26 cellular contexts compared by ENCODE assay signal in genomic region chr1:157803851-157804250, GRCh38. TPM values are rescaled to one million over a fixed set of nuclear protein-coding genes. Genes with fewer than 3 reads are reported as not detected.
DNase-seq lines count a peak whose midpoint lies in the region; ATAC-seq and TF ChIP-seq lines count a peak whose summit lies in the region.
"Had no signal": no experiment of that assay in that cellular context is flagged by ENCODE, and none has a peak within 500 bp of the region (broad histone marks: within the 10 kb centered on the region; RNA-seq: fewer than 3 reads in every experiment).

No MANE protein-coding gene starts in this region.

- H3K4me2 ChIP-seq in neural progenitor cell, result no peak overlapping the region
- H3K4me2 ChIP-seq: PC-9 had no signal

- intact Hi-C loops in CD14-positive monocyte (cut with micrococcal nuclease), result no loop called here
- intact Hi-C loops in activated naive CD4-positive, alpha-beta T cell treated with anti-CD3 and anti-CD28 coated beads for 36 hours (cut with micrococcal nuclease), result no loop called here
- intact Hi-C loops in activated CD4-positive, alpha-beta memory T cell treated with anti-CD3 and anti-CD28 coated beads for 36 hours (cut with micrococcal nuclease), result no loop called here

- H3K4me3 ChIP-seq in neural progenitor cell, result no peak overlapping the region
- H3K4me3 ChIP-seq: PC-9, prostate gland, sigmoid colon, tibial nerve had no signal

- ATAC-seq in memory B cell (ENCODE audit: low read depth), result no peak
- ATAC-seq: effector memory CD8-positive, alpha-beta T cell had no signal

- TF ChIP-seq CTCF in CD14-positive monocyte (IDR thresholded peaks at IDR 0.05) (no peak), neural progenitor cell (IDR thresholded peaks at IDR 0.05) (no peak)

- H3K79me2 ChIP-seq in neural progenitor cell (ENCODE audit: low read depth), result no peaks in the 10 kb centered on the region

- POLR2A ChIA-PET in activated CD4-positive, alpha-beta memory T cell treated with anti-CD3 and anti-CD28 coated beads for 36 hours (lab: Charles Lee), result no interaction called here

- DNase-seq in CD14-positive monocyte (ENCODE audit: low spot score), result peak; percentile 54
- DNase-seq in RPMI8226, result peak; percentile 96
- no peak for DNase-seq in memory B cell (ENCODE audit: low spot score in 2 of 2)
- DNase-seq in iPS-NIHi7 (ENCODE audit: extremely low spot score), result no peak
- DNase-seq in activated naive CD4-positive, alpha-beta T cell treated with anti-CD3 and anti-CD28 coated beads for 36 hours, result no peak
- no peak for DNase-seq in activated CD4-positive, alpha-beta memory T cell treated with anti-CD3 and anti-CD28 coated beads for 36 hours
- no peak for DNase-seq in neural progenitor cell (ENCODE audit: low spot score)
- DNase-seq: activated T-cell treated with anti-CD3 and anti-CD28 coated beads, Interleukin-2, amount 50 U/mL, for 48 hours; CD8-positive, alpha-beta memory T cell; central memory CD4-positive, alpha-beta T cell; effector memory CD8-positive, alpha-beta T cell; EL; H9; NCI-H1048; NCI-H748 treated with DMSO at 0.1 percent for 48 hours; PC-9; SIG-M5; sigmoid colon; stimulated activated CD4-positive, alpha-beta T cell treated with anti-CD3 and anti-CD28 coated beads, Interleukin-12 subunit alpha, Interleukin-12 subunit beta, amount 100 ng/mL, for 4 hours; stimulated activated CD4-positive, alpha-beta T cell treated with anti-CD3 and anti-CD28 coated beads, Interleukin-2, amount 100 ng/mL, for 48 hours had no signal

- peaks cover 4 to 14% (median 13%) of the 10 kb centered on the region in 3 donors for H3K27me3 Mint-ChIP-seq in CD14-positive monocyte (ENCODE audit: low read depth in 3 of 3)
- no peaks in the 10 kb centered on the region for H3K27me3 Mint-ChIP-seq in IgD-negative memory B cell
- no peaks in the 10 kb centered on the region for H3K27me3 Mint-ChIP-seq in memory B cell
- peaks cover 4% of the 10 kb centered on the region for H3K27me3 Mint-ChIP-seq in activated naive CD4-positive, alpha-beta T cell treated with anti-CD3 and anti-CD28 coated beads for 36 hours (ENCODE audit: low read depth)
- H3K27me3 Mint-ChIP-seq in activated CD4-positive, alpha-beta memory T cell treated with anti-CD3 and anti-CD28 coated beads for 36 hours, result peaks cover 10% of the 10 kb centered on the region
- H3K27me3 Mint-ChIP-seq in neural progenitor cell (ENCODE audit: insufficient read depth, low read depth), result peaks cover 2% of the 10 kb centered on the region

- CTCF ChIA-PET in activated naive CD4-positive, alpha-beta T cell treated with anti-CD3 and anti-CD28 coated beads for 36 hours (lab: Charles Lee), result no interaction called here
- CTCF ChIA-PET in activated CD4-positive, alpha-beta memory T cell treated with anti-CD3 and anti-CD28 coated beads for 36 hours (lab: Charles Lee), result interaction anchor here (0.5 kb wide), 1 partner anchor 220 kb away, joined by 3 read pairs; no protein-coding TSS in a partner anchor

- H3K4me1 ChIP-seq in neural progenitor cell, result no peaks in the 10 kb centered on the region
- H3K4me1 ChIP-seq: prostate gland, sigmoid colon, tibial nerve had no signal

- H3K4me3 Mint-ChIP-seq in CD14-positive monocyte, result no peak overlapping the region
- peak overlapping the region in 3 of 4 donors; percentile 56 to 91 (median 67) for H3K4me3 Mint-ChIP-seq in IgD-negative memory B cell
- peak overlapping the region; percentile 49 for H3K4me3 Mint-ChIP-seq in memory B cell
- no peak overlapping the region for H3K4me3 Mint-ChIP-seq in activated naive CD4-positive, alpha-beta T cell treated with anti-CD3 and anti-CD28 coated beads for 36 hours
- no peak overlapping the region for H3K4me3 Mint-ChIP-seq in activated CD4-positive, alpha-beta memory T cell treated with anti-CD3 and anti-CD28 coated beads for 36 hours
- no peak overlapping the region for H3K4me3 Mint-ChIP-seq in neural progenitor cell
- H3K4me3 Mint-ChIP-seq: CD8-positive, alpha-beta memory T cell; effector memory CD8-positive, alpha-beta T cell; H9 had no signal

- peak overlapping the region in 3 of 7 donors; percentile 11 to 73 (median 27) for H3K27ac Mint-ChIP-seq in CD14-positive monocyte
- peak overlapping the region in 2 of 3 donors; percentile 63 to 81 for H3K27ac Mint-ChIP-seq in IgD-negative memory B cell
- peak overlapping the region; percentile 75 for H3K27ac Mint-ChIP-seq in memory B cell
- no peak overlapping the region for H3K27ac Mint-ChIP-seq in activated naive CD4-positive, alpha-beta T cell treated with anti-CD3 and anti-CD28 coated beads for 36 hours
- H3K27ac Mint-ChIP-seq in activated CD4-positive, alpha-beta memory T cell treated with anti-CD3 and anti-CD28 coated beads for 36 hours, result no peak overlapping the region
- H3K27ac Mint-ChIP-seq in neural progenitor cell, result no peak overlapping the region
- H3K27ac Mint-ChIP-seq: effector memory CD8-positive, alpha-beta T cell; H9 had no signal

- H3K4me1 Mint-ChIP-seq in CD14-positive monocyte, result peaks cover 14% of the 10 kb centered on the region
- peaks cover 53 to 60% (median 59%) of the 10 kb centered on the region in 3 donors for H3K4me1 Mint-ChIP-seq in IgD-negative memory B cell
- H3K4me1 Mint-ChIP-seq in memory B cell, result peaks cover 54% of the 10 kb centered on the region
- no peaks in the 10 kb centered on the region for H3K4me1 Mint-ChIP-seq in activated naive CD4-positive, alpha-beta T cell treated with anti-CD3 and anti-CD28 coated beads for 36 hours (ENCODE audit: low read depth)
- no peaks in the 10 kb centered on the region for H3K4me1 Mint-ChIP-seq in activated CD4-positive, alpha-beta memory T cell treated with anti-CD3 and anti-CD28 coated beads for 36 hours (ENCODE audit: low read depth)
- H3K4me1 Mint-ChIP-seq in neural progenitor cell, result no peaks in the 10 kb centered on the region
- H3K4me1 Mint-ChIP-seq: CD8-positive, alpha-beta memory T cell; H9 had no signal

- no peak overlapping the region for H3K27ac ChIP-seq in neural progenitor cell
- H3K27ac ChIP-seq: PC-9, prostate gland, sigmoid colon, tibial nerve had no signal

- H3K36me3 Mint-ChIP-seq in CD14-positive monocyte (no peaks in the 10 kb centered on the region), IgD-negative memory B cell (peaks cover 10% of the 10 kb centered on the region), memory B cell (peaks cover 46% of the 10 kb centered on the region), neural progenitor cell (no peaks in the 10 kb centered on the region)
- H3K36me3 Mint-ChIP-seq in activated naive CD4-positive, alpha-beta T cell treated with anti-CD3 and anti-CD28 coated beads for 36 hours (ENCODE audit: low read depth), result no peaks in the 10 kb centered on the region
- no peaks in the 10 kb centered on the region for H3K36me3 Mint-ChIP-seq in activated CD4-positive, alpha-beta memory T cell treated with anti-CD3 and anti-CD28 coated beads for 36 hours
- H3K36me3 Mint-ChIP-seq: CD8-positive, alpha-beta memory T cell had no signal

- H3F3A ChIP-seq in neural progenitor cell (ENCODE audit: low read depth), result no peaks in the 10 kb centered on the region

- no peaks in the 10 kb centered on the region for H3K36me3 ChIP-seq in neural progenitor cell
- H3K36me3 ChIP-seq: prostate gland, sigmoid colon, tibial nerve had no signal

- H3K9ac ChIP-seq in neural progenitor cell, result no peak overlapping the region

- H3K9me3 ChIP-seq in neural progenitor cell (ENCODE audit: low read depth), result no peaks in the 10 kb centered on the region
- H3K9me3 ChIP-seq: prostate gland, sigmoid colon, tibial nerve had no signal

- H3K27me3 ChIP-seq in neural progenitor cell, result peaks cover 6% of the 10 kb centered on the region
- H3K27me3 ChIP-seq: sigmoid colon, tibial nerve had no signal

- no peak overlapping the region for H2AFZ ChIP-seq in neural progenitor cell (replicated peaks)
- H2AFZ ChIP-seq: PC-9 had no signal

- H4K20me1 ChIP-seq in neural progenitor cell (ENCODE audit: low read depth), result no peaks in the 10 kb centered on the region

- H3K9me3 Mint-ChIP-seq in CD14-positive monocyte (no peaks in the 10 kb centered on the region), IgD-negative memory B cell (no peaks in the 10 kb centered on the region), memory B cell (no peaks in the 10 kb centered on the region), neural progenitor cell (no peaks in the 10 kb centered on the region)
- no peaks in the 10 kb centered on the region for H3K9me3 Mint-ChIP-seq in activated naive CD4-positive, alpha-beta T cell treated with anti-CD3 and anti-CD28 coated beads for 36 hours
- no peaks in the 10 kb centered on the region for H3K9me3 Mint-ChIP-seq in activated CD4-positive, alpha-beta memory T cell treated with anti-CD3 and anti-CD28 coated beads for 36 hours
- H3K9me3 Mint-ChIP-seq: effector memory CD8-positive, alpha-beta T cell; H9 had no signal

RNA-seq across cellular contexts. Expression of gene FCRL1, which starts 16.1 kb away (rescaled TPM):
- under 1 TPM; 0.16 TPM for polyA plus RNA-seq in CD14-positive monocyte
- polyA plus RNA-seq in IgD-negative memory B cell, result 141 TPM
- not detected for total RNA-seq in activated naive CD4-positive, alpha-beta T cell treated with anti-CD3 and anti-CD28 coated beads for 36 hours
- not detected for total RNA-seq in activated CD4-positive, alpha-beta memory T cell treated with anti-CD3 and anti-CD28 coated beads for 36 hours
- not detected in 2 replicates for total RNA-seq in neural progenitor cell (ENCODE audit: low replicate concordance)
- total RNA-seq: CD8-positive, alpha-beta memory T cell; epithelial cell of proximal tubule; H9; LHCN-M2; PC-9; sigmoid colon; T-helper 1 cell treated with Interleukin-12 subunit alpha and Interleukin-12 subunit beta and Interleukin-4 antibody, amounts not matched to agents 30 ng/mL and 1 ng/mL, for 36 hours; tibial nerve had no signal

RNA-seq across cellular contexts. Expression of gene FCRL2, which starts 26.9 kb away (rescaled TPM):
- not detected for polyA plus RNA-seq in CD14-positive monocyte
- polyA plus RNA-seq in IgD-negative memory B cell, result 52.3 TPM
- total RNA-seq in activated naive CD4-positive, alpha-beta T cell treated with anti-CD3 and anti-CD28 coated beads for 36 hours, result not detected
- not detected for total RNA-seq in activated CD4-positive, alpha-beta memory T cell treated with anti-CD3 and anti-CD28 coated beads for 36 hours
- not detected in 2 replicates for total RNA-seq in neural progenitor cell (ENCODE audit: low replicate concordance)
- total RNA-seq: CD8-positive, alpha-beta memory T cell; epithelial cell of proximal tubule; H9; LHCN-M2; PC-9; prostate gland; sigmoid colon; T-helper 1 cell treated with Interleukin-12 subunit alpha and Interleukin-12 subunit beta and Interleukin-4 antibody, amounts not matched to agents 30 ng/mL and 1 ng/mL, for 36 hours had no signal
- polyA plus RNA-seq: CD8-positive, alpha-beta memory T cell had no signal

RNA-seq across cellular contexts. Expression of gene CD5L, which starts 37.8 kb away (rescaled TPM):
- polyA plus RNA-seq in CD14-positive monocyte (not detected), IgD-negative memory B cell (not detected)
- not detected for total RNA-seq in activated naive CD4-positive, alpha-beta T cell treated with anti-CD3 and anti-CD28 coated beads for 36 hours
- not detected for total RNA-seq in activated CD4-positive, alpha-beta memory T cell treated with anti-CD3 and anti-CD28 coated beads for 36 hours
- not detected in 2 replicates for total RNA-seq in neural progenitor cell (ENCODE audit: low replicate concordance)
- total RNA-seq: CD8-positive, alpha-beta memory T cell; epithelial cell of proximal tubule; H9; LHCN-M2; PC-9; prostate gland; sigmoid colon; T-helper 1 cell treated with Interleukin-12 subunit alpha and Interleukin-12 subunit beta and Interleukin-4 antibody, amounts not matched to agents 30 ng/mL and 1 ng/mL, for 36 hours; tibial nerve had no signal
- polyA plus RNA-seq: CD8-positive, alpha-beta memory T cell had no signal

Comparison
In these comparisons a context has a peak if more than half of its experiments do, and no peak if none do; other contexts are left out.
1. DNase-seq: peak in CD14-positive monocyte (single experiment) and RPMI8226 (single experiment); none in memory B cell (0 of 2), iPS-NIHi7 (single experiment), activated naive CD4-positive, alpha-beta T cell treated with anti-CD3 and anti-CD28 coated beads for 36 hours (single experiment), activated CD4-positive, alpha-beta memory T cell treated with anti-CD3 and anti-CD28 coated beads for 36 hours (single experiment) and neural progenitor cell (single experiment).
2. H3K27ac Mint-ChIP-seq: peak in IgD-negative memory B cell (2 of 3) and memory B cell (single experiment); none in activated naive CD4-positive, alpha-beta T cell treated with anti-CD3 and anti-CD28 coated beads for 36 hours (single experiment), activated CD4-positive, alpha-beta memory T cell treated with anti-CD3 and anti-CD28 coated beads for 36 hours (single experiment) and neural progenitor cell (single experiment).
3. H3K4me3 Mint-ChIP-seq: peak in IgD-negative memory B cell (3 of 4) and memory B cell (single experiment); none in CD14-positive monocyte (0 of 2), activated naive CD4-positive, alpha-beta T cell treated with anti-CD3 and anti-CD28 coated beads for 36 hours (single experiment), activated CD4-positive, alpha-beta memory T cell treated with anti-CD3 and anti-CD28 coated beads for 36 hours (single experiment) and neural progenitor cell (single experiment).